Comparison of ENCODE assay signal across 8 cellular contexts in genomic region chr17:58517378-58517927, GRCh38. TPM values are rescaled to one million over a fixed set of nuclear protein-coding genes. Genes with fewer than 3 reads are reported as not detected.
DNase-seq lines count a peak whose midpoint lies in the region; ATAC-seq and TF ChIP-seq lines count a peak whose summit lies in the region.

No MANE protein-coding gene starts in this region.

- 0 out of 3 replicates have a peak overlapping the region, but pooled peaks have one; percentile 46 for H2BK15ac ChIP-seq in IMR-90 (ENCODE audit: low read depth, low read length)

- peak overlapping the region; percentile 81 to 99 (median 97) for H3K4me3 Mint-ChIP-seq in CD8-positive, alpha-beta memory T cell
- H3K4me3 Mint-ChIP-seq in natural killer cell treated with Interleukin-12 subunit alpha and Interleukin-12 subunit beta and Interleukin-15 and Interleukin-18, amount 100 ng/mL, for 72 hours = peak overlapping the region; percentile 97

- H3K14ac ChIP-seq in IMR-90 (replicated peaks; ENCODE audit: low read depth, low read length) = peak overlapping the region; percentile 81

- TF ChIP-seq CTCF in IMR-90 (conservative IDR thresholded peaks at IDR 0.05; ENCODE audit: low read depth, low read length) = no peak

- TF ChIP-seq RAD21 in IMR-90 (IDR thresholded peaks at IDR 0.05; ENCODE audit: low read length) = no peak

- peak overlapping the region; percentile 87 for H3K4ac ChIP-seq in IMR-90 (ENCODE audit: low read depth, low read length)

- peak overlapping the region; percentile 58 for H4K5ac ChIP-seq in IMR-90 (ENCODE audit: low read depth, low read length)

- H3K36me3 ChIP-seq in CD8-positive, alpha-beta memory T cell (ENCODE audit: insufficient read depth, low read length) = peaks cover 4% of the 10 kb centered on the region
- H3K36me3 ChIP-seq in IMR-90 (ENCODE audit: control insufficient read depth, insufficient read depth, low read length) = peaks cover 2% of the 10 kb centered on the region; the same call in 1 of the 2 replicates

- H3K4me1 ChIP-seq in CD8-positive, alpha-beta memory T cell (ENCODE audit: insufficient read depth, low read length) = peaks cover 44% of the 10 kb centered on the region
- peaks cover 12% of the 10 kb centered on the region; the same call in 1 of the 2 replicates for H3K4me1 ChIP-seq in IMR-90 (ENCODE audit: control insufficient read depth, insufficient read depth, low read length)

- no peak for ATAC-seq in IMR-90 (ENCODE audit: low read depth)
- no peak for ATAC-seq in natural killer cell treated with Interleukin-12 subunit alpha and Interleukin-12 subunit beta and Interleukin-15 and Interleukin-18, amount 100 ng/mL, for 72 hours
- ATAC-seq in sciatic nerve = no peak
- ATAC-seq in HG03571 (IDR thresholded peaks at IDR 0.05; ENCODE audit: unreplicated experiment) = no peak
- no peak for ATAC-seq in HG02938 (IDR thresholded peaks at IDR 0.05; ENCODE audit: unreplicated experiment)

- peak overlapping the region; percentile 81 for H3K4me3 ChIP-seq in CD8-positive, alpha-beta memory T cell (ENCODE audit: low read length)
- H3K4me3 ChIP-seq in IMR-90 (ENCODE audit: insufficient read depth, low read depth, low read length) = peak overlapping the region; percentile 64

- peak overlapping the region; percentile 51; the same call in 1 of the 2 replicates for H3K56ac ChIP-seq in IMR-90 (ENCODE audit: extremely low read depth, insufficient read depth, low read length)

- dilution Hi-C loops in IMR-90 (cut with HindIII; ENCODE audit: low sequenced_read_pairs, unreplicated experiment) = no loop called here

- H3K4me2 ChIP-seq in IMR-90 (ENCODE audit: low read depth, low read length) = peak overlapping the region; percentile 88

- DNase-seq in CD8-positive, alpha-beta memory T cell = no peak
- no peak for DNase-seq in IMR-90
- no peak for DNase-seq in natural killer cell treated with Interleukin-12 subunit alpha and Interleukin-12 subunit beta and Interleukin-15 and Interleukin-18, amount 100 ng/mL, for 72 hours (ENCODE audit: low spot score)
- no peak for DNase-seq in sciatic nerve (ENCODE audit: low spot score)
- no peak for DNase-seq in D341Med (ENCODE audit: low spot score)

- H3K79me1 ChIP-seq in IMR-90 (ENCODE audit: low read depth in 1 of 2, low read length in 2 of 2) = peaks cover 1 to 39% of the 10 kb centered on the region in 2 experiments; a peak in 3 of 4 replicates

- H4K8ac ChIP-seq in IMR-90 (ENCODE audit: low read depth in 2 of 2, low read length in 2 of 2) = peak overlapping the region; percentile 84 to 85

- peaks cover 0 to 9% (median 0%) of the 10 kb centered on the region in 3 donors for H3K36me3 Mint-ChIP-seq in CD8-positive, alpha-beta memory T cell
- no peaks in the 10 kb centered on the region for H3K36me3 Mint-ChIP-seq in natural killer cell treated with Interleukin-12 subunit alpha and Interleukin-12 subunit beta and Interleukin-15 and Interleukin-18, amount 100 ng/mL, for 72 hours

- no peaks in the 10 kb centered on the region for H3K9me3 Mint-ChIP-seq in CD8-positive, alpha-beta memory T cell
- H3K9me3 Mint-ChIP-seq in natural killer cell treated with Interleukin-12 subunit alpha and Interleukin-12 subunit beta and Interleukin-15 and Interleukin-18, amount 100 ng/mL, for 72 hours = no peaks in the 10 kb centered on the region

- no peaks in the 10 kb centered on the region for H3K27me3 ChIP-seq in CD8-positive, alpha-beta memory T cell (ENCODE audit: insufficient read depth, low read length, poor library complexity, severe bottlenecking)
- H3K27me3 ChIP-seq in IMR-90 (ENCODE audit: control insufficient read depth, insufficient read depth, low read length) = no peaks in the 10 kb centered on the region

- peaks cover 12% of the 10 kb centered on the region; the same call in 1 of the 2 replicates for H3K9me1 ChIP-seq in IMR-90 (ENCODE audit: insufficient read depth, low read length)

- H3K18ac ChIP-seq in IMR-90 (ENCODE audit: low read depth, low read length) = no peak overlapping the region; the same call in 1 of the 2 replicates

- intact Hi-C loops in IMR-90 (cut with micrococcal nuclease) (loop anchor here (5.0 to 10.0 kb wide), 2 partner anchors 165 to 267 kb away; partner anchors contain the start of gene SUPT4H1), sciatic nerve (cut with DNase I) (no loop called here)

- WGBS in IMR-90 (ENCODE audit: extremely low coverage in 2 of 2, insufficient read length in 1 of 2), 2 experiments = 0% methylated on average over 2 of the region's 27 CpGs; no CpG with 5 or more reads in 1 of the 2 experiments

- BruUV-seq in IMR-90 (replicated peaks; lab: Mats Ljungman, UMichigan) = no TSS peak

- peaks cover 0 to 7% of the 10 kb centered on the region in 2 donors for H3K27me3 Mint-ChIP-seq in CD8-positive, alpha-beta memory T cell
- no peaks in the 10 kb centered on the region for H3K27me3 Mint-ChIP-seq in natural killer cell treated with Interleukin-12 subunit alpha and Interleukin-12 subunit beta and Interleukin-15 and Interleukin-18, amount 100 ng/mL, for 72 hours

- 0 out of 2 replicates have a peak overlapping the region, but pooled peaks have one; percentile 38 for H3K23ac ChIP-seq in IMR-90 (ENCODE audit: low read depth, low read length)

- CTCF ChIA-PET in CD8-positive, alpha-beta memory T cell (lab: Charles Lee) = interaction anchor here (1.4 to 2.1 kb wide), 4 partner anchors 9 to 166 kb away, joined by 3 to 8 read pairs (median 4); partner anchors contain the start of gene SUPT4H1
- CTCF ChIA-PET in IMR-90 (lab: Yijun Ruan, JAX) = no interaction called here

- peak overlapping the region; percentile 80 for H4K91ac ChIP-seq in IMR-90 (ENCODE audit: insufficient read depth, low read depth, low read length)

- POLR2A ChIA-PET in CD8-positive, alpha-beta memory T cell (lab: Charles Lee) = interaction anchor here (1.0 to 2.8 kb wide), 6 partner anchors 30 to 1103 kb away, joined by 3 to 13 read pairs (median 6); partner anchors contain the start of genes HSF5 and SUPT4H1
- POLR2A ChIA-PET in IMR-90 (lab: Charles Lee; ENCODE audit: unreplicated experiment) = no interaction called here

- peak overlapping the region; percentile 99 for H2AFZ ChIP-seq in IMR-90 (replicated peaks; ENCODE audit: low read length, poor library complexity)

- TF ChIP-seq POLR2A in IMR-90 (IDR thresholded peaks at IDR 0.05; ENCODE audit: low read depth, low read length) = no peak

- H3K9me3 ChIP-seq in CD8-positive, alpha-beta memory T cell (ENCODE audit: low read length) = no peaks in the 10 kb centered on the region
- no peaks in the 10 kb centered on the region for H3K9me3 ChIP-seq in IMR-90 (ENCODE audit: control insufficient read depth, insufficient read depth, low read length)

- peak overlapping the region; percentile 89 for H2AK5ac ChIP-seq in IMR-90 (ENCODE audit: low read depth, low read length)

- H4K20me1 ChIP-seq in IMR-90 (ENCODE audit: insufficient read depth, low read length) = no peaks in the 10 kb centered on the region

- peaks cover 38 to 53% (median 43%) of the 10 kb centered on the region in 3 donors for H3K4me1 Mint-ChIP-seq in CD8-positive, alpha-beta memory T cell
- H3K4me1 Mint-ChIP-seq in natural killer cell treated with Interleukin-12 subunit alpha and Interleukin-12 subunit beta and Interleukin-15 and Interleukin-18, amount 100 ng/mL, for 72 hours (ENCODE audit: low read depth in 2 of 2) = peaks cover 35 to 43% of the 10 kb centered on the region in 2 donors

- H3K9ac ChIP-seq in IMR-90 (ENCODE audit: low read depth, low read length) = peak overlapping the region; percentile 68

- H2AK9ac ChIP-seq in IMR-90 (replicated peaks; ENCODE audit: low read depth, low read length, poor library complexity) = peak overlapping the region; percentile 97

- H3K27ac ChIP-seq in CD8-positive, alpha-beta memory T cell (ENCODE audit: low read depth, low read length) = peak overlapping the region; percentile 77
- H3K27ac ChIP-seq in IMR-90 (ENCODE audit: insufficient read depth, low read length) (peak overlapping the region; percentile 65), cingulate gyrus (ENCODE audit: low read depth, low read length) (peak overlapping the region; percentile 97)

- H2BK120ac ChIP-seq in IMR-90 (ENCODE audit: low read depth, low read length) = peak overlapping the region; percentile 33; the same call in 1 of the 2 replicates

- no peak overlapping the region for H2BK20ac ChIP-seq in IMR-90 (ENCODE audit: low read depth, low read length)

- peak overlapping the region; percentile 85 to 98 (median 94) for H3K27ac Mint-ChIP-seq in CD8-positive, alpha-beta memory T cell
- H3K27ac Mint-ChIP-seq in natural killer cell treated with Interleukin-12 subunit alpha and Interleukin-12 subunit beta and Interleukin-15 and Interleukin-18, amount 100 ng/mL, for 72 hours = peak overlapping the region; percentile 95 to 98

- peak overlapping the region; percentile 52 for H2BK5ac ChIP-seq in IMR-90 (ENCODE audit: low read depth, low read length, poor library complexity, severe bottlenecking)

- in situ Hi-C loops in IMR-90 (cut with MboI; ENCODE audit: low sequenced_read_pairs) = loop anchor here (10.0 kb wide), 1 partner anchor 117 kb away; no protein-coding TSS in a partner anchor

TF ChIP-seq in IMR-90, 13 proteins besides CTCF, POLR2A, EP300 and RAD21 (continues in another document):
- TF ChIP-seq CHD1 (IDR thresholded peaks at IDR 0.05; ENCODE audit: low read depth, low read length) (no peak), CEBPB (IDR thresholded peaks at IDR 0.05; ENCODE audit: low read depth, low read length) (no peak), SMC3 (IDR thresholded peaks at IDR 0.05; ENCODE audit: low read depth, low read length) (no peak), MAFK (IDR thresholded peaks at IDR 0.05; ENCODE audit: low read depth, low read length) (no peak), RFX5 (IDR thresholded peaks at IDR 0.05; ENCODE audit: low read depth, low read length) (no peak)

RNA-seq across cellular contexts. Expression of gene MTMR4, which starts 3.0 kb away (rescaled TPM):
- total RNA-seq in CD8-positive, alpha-beta memory T cell = 10 to 100 TPM; 90.2 to 91.8 TPM
- 23.3 TPM for polyA plus RNA-seq in CD8-positive, alpha-beta memory T cell
- 42.5 and 60.0 TPM in 2 replicates for total RNA-seq in IMR-90 (2012; rRNA removed)
- 13.2 and 15.0 TPM in 2 replicates for polyA plus RNA-seq in IMR-90 (2012; rRNA removed)
- polyA plus RNA-seq in IMR-90 (2012; cell fraction: cytosol; rRNA removed) = 7.9 and 11.2 TPM in 2 replicates
- 22.1 and 32.8 TPM in 2 replicates for polyA plus RNA-seq in IMR-90 (2012; cell fraction: nucleus; rRNA removed; ENCODE audit: low replicate concordance)
- total RNA-seq in natural killer cell treated with Interleukin-12 subunit alpha and Interleukin-12 subunit beta and Interleukin-15 and Interleukin-18, amount 100 ng/mL, for 72 hours = 100 to 1,000 TPM in 1 of 2 donors, 10 to 100 TPM in 1; 60.1 to 104 TPM
- 39.2 TPM for total RNA-seq in sciatic nerve

RNA-seq across cellular contexts. Expression of gene HSF5, which starts 29.2 kb away (rescaled TPM):
- total RNA-seq in CD8-positive, alpha-beta memory T cell = 1 to 10 TPM; 5.4 to 5.5 TPM
- 0.76 TPM for polyA plus RNA-seq in CD8-positive, alpha-beta memory T cell
- total RNA-seq in IMR-90 (2012; rRNA removed) = not detected in 2 replicates
- not detected in 2 replicates for polyA plus RNA-seq in IMR-90 (2012; rRNA removed)
- not detected in 2 replicates for polyA plus RNA-seq in IMR-90 (2012; cell fraction: cytosol; rRNA removed)
- not detected in 2 replicates for polyA plus RNA-seq in IMR-90 (2012; cell fraction: nucleus; rRNA removed; ENCODE audit: low replicate concordance)
- 1 to 10 TPM; 1.7 to 3.3 TPM for total RNA-seq in natural killer cell treated with Interleukin-12 subunit alpha and Interleukin-12 subunit beta and Interleukin-15 and Interleukin-18, amount 100 ng/mL, for 72 hours
- 0.27 TPM for total RNA-seq in sciatic nerve
